ENCODE assay signal across 11 cellular contexts in the genomic region with DNA sequence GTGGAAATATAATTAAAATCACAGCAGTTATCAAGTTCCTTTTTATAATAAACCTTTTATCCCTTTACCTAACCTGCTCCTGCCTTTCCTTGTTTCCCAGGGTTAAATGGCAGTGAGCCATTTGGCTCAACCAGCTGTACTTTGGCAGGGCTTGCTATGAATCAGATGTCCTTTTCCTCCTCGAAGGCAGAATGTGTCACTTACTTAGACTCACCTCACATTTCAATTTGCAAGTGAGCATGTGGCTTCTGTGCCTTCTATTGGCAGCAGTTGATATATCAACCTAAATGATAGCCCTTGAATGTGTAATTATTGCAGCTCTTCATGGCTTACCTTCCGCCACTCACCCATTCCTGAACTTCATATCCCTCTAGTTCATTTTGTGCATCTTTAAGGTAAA.
DNase-seq lines count a peak whose midpoint lies in the region; ATAC-seq and TF ChIP-seq lines count a peak whose summit lies in the region.
"Had no signal": no experiment of that assay in that cellular context is flagged by ENCODE, and none has a peak within 500 bp of the region (broad histone marks: within the 10 kb centered on the region; RNA-seq: fewer than 3 reads in every experiment).

No MANE protein-coding gene starts in this region.

- no peak overlapping the region for H3K27ac ChIP-seq in sigmoid colon
- H3K27ac ChIP-seq: HL-60 had no signal

- no peak for TF ChIP-seq EP300 in sigmoid colon (IDR thresholded peaks at IDR 0.05)

- H3K27ac Mint-ChIP-seq in activated CD8-positive, alpha-beta T cell treated with anti-CD3 and anti-CD28 coated beads for 36 hours, result no peak overlapping the region
- H3K27ac Mint-ChIP-seq in stimulated activated naive B cell treated with anti-CD40 and anti-IgM and Interleukin-4, amounts not matched to agents 10 μg/mL and 1 μg/mL and 100 μg/mL, for 72 hours, result no peak overlapping the region

- no peaks in the 10 kb centered on the region for H3K36me3 Mint-ChIP-seq in activated CD8-positive, alpha-beta T cell treated with anti-CD3 and anti-CD28 coated beads for 36 hours (ENCODE audit: low read depth)
- no peaks in the 10 kb centered on the region for H3K36me3 Mint-ChIP-seq in stimulated activated naive B cell treated with anti-CD40 and anti-IgM and Interleukin-4, amounts not matched to agents 10 μg/mL and 1 μg/mL and 100 μg/mL, for 72 hours

- 21 to 56% methylated on average over 2 of the region's 2 CpGs for WGBS in sigmoid colon, 2 donors

- H3K4me3 ChIP-seq in sigmoid colon, result no peak overlapping the region

- no peak for TF ChIP-seq POLR2A in sigmoid colon (IDR thresholded peaks at IDR 0.05)

- no peaks in the 10 kb centered on the region for H3K27me3 ChIP-seq in sigmoid colon

- intact Hi-C loops in sigmoid colon (cut with DNase I), result no loop called here
- intact Hi-C loops in activated CD8-positive, alpha-beta T cell treated with anti-CD3 and anti-CD28 coated beads for 36 hours (cut with micrococcal nuclease), result no loop called here

- CTCF ChIA-PET in activated CD8-positive, alpha-beta T cell treated with anti-CD3 and anti-CD28 coated beads for 36 hours (lab: Charles Lee), result interaction anchor here (1.0 kb wide), 1 partner anchor 10 kb away, joined by 4 read pairs; no protein-coding TSS in a partner anchor

- no peak for ATAC-seq in activated CD8-positive, alpha-beta T cell treated with anti-CD3 and anti-CD28 coated beads for 36 hours
- no peak for ATAC-seq in stimulated activated naive B cell treated with anti-CD40 and anti-IgM and Interleukin-4, amounts not matched to agents 10 μg/mL and 1 μg/mL and 100 μg/mL, for 72 hours (replicated peaks)
- ATAC-seq in HG02763 (IDR thresholded peaks at IDR 0.05; ENCODE audit: unreplicated experiment), result no peak

- TF ChIP-seq CTCF in sigmoid colon (IDR thresholded peaks at IDR 0.05), result no peak
- TF ChIP-seq CTCF in activated CD8-positive, alpha-beta T cell treated with anti-CD3 and anti-CD28 coated beads for 36 hours (IDR thresholded peaks at IDR 0.05), result no peak

- H3K4me1 ChIP-seq in sigmoid colon, result peaks cover 0 to 15% (median 14%) of the 10 kb centered on the region in 4 donors

- no peaks in the 10 kb centered on the region for H3K4me1 Mint-ChIP-seq in activated CD8-positive, alpha-beta T cell treated with anti-CD3 and anti-CD28 coated beads for 36 hours (ENCODE audit: low read depth)
- no peaks in the 10 kb centered on the region for H3K4me1 Mint-ChIP-seq in stimulated activated naive B cell treated with anti-CD40 and anti-IgM and Interleukin-4, amounts not matched to agents 10 μg/mL and 1 μg/mL and 100 μg/mL, for 72 hours

- no peak overlapping the region for H3K4me3 Mint-ChIP-seq in activated CD8-positive, alpha-beta T cell treated with anti-CD3 and anti-CD28 coated beads for 36 hours
- no peak overlapping the region for H3K4me3 Mint-ChIP-seq in stimulated activated naive B cell treated with anti-CD40 and anti-IgM and Interleukin-4, amounts not matched to agents 10 μg/mL and 1 μg/mL and 100 μg/mL, for 72 hours

- H3K36me3 ChIP-seq in sigmoid colon, result no peaks in the 10 kb centered on the region

- H3K9me3 ChIP-seq in sigmoid colon, result no peaks in the 10 kb centered on the region

- peak; percentile 78 for DNase-seq in HCEC 1CT
- DNase-seq in amniotic epithelial cell (ENCODE audit: low read depth), result peak; percentile 35
- DNase-seq in glomerular visceral epithelial cell (ENCODE audit: extremely low spot score), result peak; percentile 52
- peak; percentile 73 for DNase-seq in sigmoid colon
- no peak for DNase-seq in activated CD8-positive, alpha-beta T cell treated with anti-CD3 and anti-CD28 coated beads for 36 hours
- no peak for DNase-seq in stimulated activated naive B cell treated with anti-CD40 and anti-IgM and Interleukin-4, amounts not matched to agents 10 μg/mL and 1 μg/mL and 100 μg/mL, for 72 hours
- no peak for DNase-seq in AML-193 (lab: John Stamatoyannopoulos, UW)
- DNase-seq: activated CD4-positive, alpha-beta T cell treated with anti-CD3 and anti-CD28 coated beads for 1 hour; NCI-H82 had no signal

- POLR2A ChIA-PET in activated CD8-positive, alpha-beta T cell treated with anti-CD3 and anti-CD28 coated beads for 36 hours (lab: Charles Lee), result no interaction called here

- no peaks in the 10 kb centered on the region for H3K9me3 Mint-ChIP-seq in activated CD8-positive, alpha-beta T cell treated with anti-CD3 and anti-CD28 coated beads for 36 hours
- no peaks in the 10 kb centered on the region for H3K9me3 Mint-ChIP-seq in stimulated activated naive B cell treated with anti-CD40 and anti-IgM and Interleukin-4, amounts not matched to agents 10 μg/mL and 1 μg/mL and 100 μg/mL, for 72 hours

- H3K27me3 Mint-ChIP-seq in activated CD8-positive, alpha-beta T cell treated with anti-CD3 and anti-CD28 coated beads for 36 hours, result no peaks in the 10 kb centered on the region
- H3K27me3 Mint-ChIP-seq in stimulated activated naive B cell treated with anti-CD40 and anti-IgM and Interleukin-4, amounts not matched to agents 10 μg/mL and 1 μg/mL and 100 μg/mL, for 72 hours, result no peaks in the 10 kb centered on the region

Comparison
In these comparisons a context has a peak if more than half of its experiments do, and no peak if none do; other contexts are left out.
1. DNase-seq: peak in HCEC 1CT (single experiment), amniotic epithelial cell (single experiment), glomerular visceral epithelial cell (single experiment) and sigmoid colon (single experiment); none in activated CD8-positive, alpha-beta T cell treated with anti-CD3 and anti-CD28 coated beads for 36 hours (single experiment), stimulated activated naive B cell treated with anti-CD40 and anti-IgM and Interleukin-4, amounts not matched to agents 10 μg/mL and 1 μg/mL and 100 μg/mL, for 72 hours (single experiment) and AML-193 (0 of 2).